In genomic region chr3:100463002-100463401, GRCh38 we compare ENCODE assay signal across 8 cellular contexts. TPM values are rescaled to one million over a fixed set of nuclear protein-coding genes. Genes with fewer than 3 reads are reported as not detected.
DNase-seq lines count a peak whose midpoint lies in the region; ATAC-seq, FAIRE-seq and TF ChIP-seq lines count a peak whose summit lies in the region.

No MANE protein-coding gene starts in this region.

- H3K27ac Mint-ChIP-seq in activated CD4-positive, alpha-beta memory T cell treated with anti-CD3 and anti-CD28 coated beads for 36 hours = no peak overlapping the region
- no peak overlapping the region for H3K27ac Mint-ChIP-seq in activated CD4-positive, alpha-beta memory T cell treated with anti-CD3 and anti-CD28 coated beads, Interleukin-2, amount 10 ng/mL, durations not matched to agents 7 days and 5 days

- H3K27ac ChIP-seq in thyroid gland = no peak overlapping the region

- no peak for TF ChIP-seq POLR2A in thyroid gland (IDR thresholded peaks at IDR 0.05)

- no peak for FAIRE-seq in bronchial epithelial cell (lab: Jason Lieb, UNC)

- H3K4me1 Mint-ChIP-seq in activated CD4-positive, alpha-beta memory T cell treated with anti-CD3 and anti-CD28 coated beads for 36 hours (ENCODE audit: low read depth) = peaks cover 7% of the 10 kb centered on the region
- H3K4me1 Mint-ChIP-seq in activated CD4-positive, alpha-beta memory T cell treated with anti-CD3 and anti-CD28 coated beads, Interleukin-2, amount 10 ng/mL, durations not matched to agents 7 days and 5 days = peaks cover 16% of the 10 kb centered on the region

- intact Hi-C loops in activated CD4-positive, alpha-beta memory T cell treated with anti-CD3 and anti-CD28 coated beads for 36 hours (cut with micrococcal nuclease) = loop anchor here (1.0 to 10.0 kb wide), 7 partner anchors 61 to 1179 kb away; partner anchors contain the start of genes LNP1, TFG and TOMM70
- intact Hi-C loops in thyroid gland (cut with DNase I) = loop anchor here (5.0 kb wide), 1 partner anchor 129 kb away; no protein-coding TSS in a partner anchor

- no peaks in the 10 kb centered on the region for H3K36me3 Mint-ChIP-seq in activated CD4-positive, alpha-beta memory T cell treated with anti-CD3 and anti-CD28 coated beads for 36 hours
- H3K36me3 Mint-ChIP-seq in activated CD4-positive, alpha-beta memory T cell treated with anti-CD3 and anti-CD28 coated beads, Interleukin-2, amount 10 ng/mL, durations not matched to agents 7 days and 5 days (ENCODE audit: low read depth) = no peaks in the 10 kb centered on the region

- peaks cover 5% of the 10 kb centered on the region for H3K9me3 Mint-ChIP-seq in activated CD4-positive, alpha-beta memory T cell treated with anti-CD3 and anti-CD28 coated beads for 36 hours
- peaks cover 3% of the 10 kb centered on the region for H3K9me3 Mint-ChIP-seq in activated CD4-positive, alpha-beta memory T cell treated with anti-CD3 and anti-CD28 coated beads, Interleukin-2, amount 10 ng/mL, durations not matched to agents 7 days and 5 days

- H3K4me3 ChIP-seq in bronchial epithelial cell (ENCODE audit: low read depth, low read length) (no peak overlapping the region), kidney epithelial cell (ENCODE audit: low read depth, low read length) (no peak overlapping the region), thyroid gland (replicated peaks in 1 of 3) (no peak overlapping the region)

- TF ChIP-seq CTCF in bronchial epithelial cell (IDR thresholded peaks at IDR 0.05; ENCODE audit: insufficient read depth, low read length, severe bottlenecking) (peak; percentile 68), kidney epithelial cell (IDR thresholded peaks at IDR 0.05; ENCODE audit: insufficient read depth, low read length, poor library complexity, severe bottlenecking) (peak; percentile 78), thyroid gland (IDR thresholded peaks at IDR 0.05) (peak; percentile 38 to 86 (median 64))

- WGBS in thyroid gland, 2 donors = 4% methylated on average over 3 of the region's 3 CpGs

- peak; percentile 14 for DNase-seq in activated CD4-positive, alpha-beta memory T cell treated with anti-CD3 and anti-CD28 coated beads for 36 hours
- no peak for DNase-seq in activated CD4-positive, alpha-beta memory T cell treated with anti-CD3 and anti-CD28 coated beads, Interleukin-2, amount 10 ng/mL, durations not matched to agents 7 days and 5 days
- DNase-seq in NCI-H748 treated with DMSO at 0.1 percent for 48 hours (lab: John Stamatoyannopoulos, UW) (peak; percentile 31), bronchial epithelial cell (ENCODE audit: low read depth) (peak; percentile 63), kidney epithelial cell (ENCODE audit: low read depth) (peak; percentile 14), thyroid gland (peak; percentile 17 to 24)

- no peaks in the 10 kb centered on the region for H3K4me1 ChIP-seq in thyroid gland

- POLR2A ChIA-PET in activated CD4-positive, alpha-beta memory T cell treated with anti-CD3 and anti-CD28 coated beads for 36 hours (lab: Charles Lee) = interaction anchor here (0.6 kb wide), 1 partner anchor 144 kb away, joined by 3 read pairs; no protein-coding TSS in a partner anchor
- POLR2A ChIA-PET in activated CD4-positive, alpha-beta memory T cell treated with anti-CD3 and anti-CD28 coated beads, Interleukin-2, amount 10 ng/mL, durations not matched to agents 7 days and 5 days (lab: Charles Lee) = no interaction called here

- H3K27me3 ChIP-seq in bronchial epithelial cell (ENCODE audit: control insufficient read depth, insufficient read depth, low read length) = no peaks in the 10 kb centered on the region
- H3K27me3 ChIP-seq in kidney epithelial cell (ENCODE audit: control insufficient read depth, insufficient read depth, low read length) = no peaks in the 10 kb centered on the region
- H3K27me3 ChIP-seq in thyroid gland = no peaks in the 10 kb centered on the region

- H3K36me3 ChIP-seq in bronchial epithelial cell (ENCODE audit: control insufficient read depth, insufficient read depth, low read length) (no peaks in the 10 kb centered on the region), kidney epithelial cell (ENCODE audit: control insufficient read depth, insufficient read depth, low read length) (no peaks in the 10 kb centered on the region), thyroid gland (no peaks in the 10 kb centered on the region)

- no peaks in the 10 kb centered on the region for H3K9me3 ChIP-seq in thyroid gland

- CTCF ChIA-PET in activated CD4-positive, alpha-beta memory T cell treated with anti-CD3 and anti-CD28 coated beads for 36 hours (lab: Charles Lee) = interaction anchor here (0.5 to 8.1 kb wide), 33 partner anchors 10 to 919 kb away, joined by 3 to 113 read pairs (median 3); partner anchors contain the start of genes LNP1 and TOMM70
- CTCF ChIA-PET in activated CD4-positive, alpha-beta memory T cell treated with anti-CD3 and anti-CD28 coated beads, Interleukin-2, amount 10 ng/mL, durations not matched to agents 7 days and 5 days (lab: Charles Lee) = interaction anchor here (0.5 to 3.9 kb wide), 32 partner anchors 8 to 1542 kb away, joined by 3 to 70 read pairs (median 4); partner anchors contain the start of gene TMEM45A

- no peaks in the 10 kb centered on the region for H3K27me3 Mint-ChIP-seq in activated CD4-positive, alpha-beta memory T cell treated with anti-CD3 and anti-CD28 coated beads for 36 hours
- no peaks in the 10 kb centered on the region for H3K27me3 Mint-ChIP-seq in activated CD4-positive, alpha-beta memory T cell treated with anti-CD3 and anti-CD28 coated beads, Interleukin-2, amount 10 ng/mL, durations not matched to agents 7 days and 5 days

- no peak overlapping the region for H3K4me3 Mint-ChIP-seq in activated CD4-positive, alpha-beta memory T cell treated with anti-CD3 and anti-CD28 coated beads for 36 hours
- H3K4me3 Mint-ChIP-seq in activated CD4-positive, alpha-beta memory T cell treated with anti-CD3 and anti-CD28 coated beads, Interleukin-2, amount 10 ng/mL, durations not matched to agents 7 days and 5 days = no peak overlapping the region

- ATAC-seq in GM21447 (IDR thresholded peaks at IDR 0.05; ENCODE audit: unreplicated experiment) (peak; percentile 89), HG03565 (IDR thresholded peaks at IDR 0.05; ENCODE audit: unreplicated experiment) (peak; percentile 72)

RNA-seq across cellular contexts. Expression of gene TMEM45A, which starts 29.4 kb away (rescaled TPM):
- under 1 TPM; 0.65 to 0.74 TPM for total RNA-seq in activated CD4-positive, alpha-beta memory T cell treated with anti-CD3 and anti-CD28 coated beads for 36 hours
- total RNA-seq in activated CD4-positive, alpha-beta memory T cell treated with anti-CD3 and anti-CD28 coated beads, Interleukin-2, amount 10 ng/mL, durations not matched to agents 7 days and 5 days = 1 to 10 TPM; 1.1 to 1.3 TPM
- total RNA-seq in bronchial epithelial cell = 6.5 and 6.8 TPM in 2 replicates
- total RNA-seq in kidney epithelial cell = 10.2 and 10.5 TPM in 2 replicates
- 10 to 100 TPM; 11.7 to 22.2 (median 14.8) TPM for total RNA-seq in thyroid gland
